1 cellular context compared by ENCODE assay signal in the genomic region with DNA sequence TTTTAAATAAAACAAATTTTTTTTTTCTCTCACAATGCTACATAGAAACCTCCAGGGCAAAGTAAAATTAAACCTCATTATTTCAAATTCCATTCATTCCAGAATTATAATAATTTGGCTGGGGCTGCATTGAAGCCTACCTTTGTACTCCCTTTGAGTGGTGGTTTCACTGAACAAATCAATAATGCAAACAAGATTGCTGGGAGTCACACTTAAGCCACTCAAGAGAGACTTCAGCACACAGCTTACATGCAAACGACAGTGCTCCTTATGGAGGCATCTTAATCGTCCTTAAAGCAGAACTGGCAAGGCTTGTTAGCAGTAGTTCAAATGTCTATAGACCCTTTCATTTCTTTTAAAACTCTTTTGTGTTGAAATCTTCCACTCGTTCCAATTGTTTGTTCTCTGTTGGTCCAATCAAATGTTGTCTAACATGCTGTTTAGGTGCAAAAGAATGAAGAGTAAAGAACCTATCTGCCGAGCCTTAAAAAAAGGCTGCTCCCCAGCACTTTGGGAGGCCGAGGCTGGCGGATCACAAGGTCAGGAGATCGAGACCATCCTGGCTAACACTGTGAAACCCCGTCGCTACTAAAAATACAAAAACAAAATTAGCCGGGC.
TF ChIP-seq lines count a peak whose summit lies in the region.

No MANE protein-coding gene starts in this region.

TF ChIP-seq in GM23338, 12 proteins besides CTCF, POLR2A, EP300 and RAD21 (continued from another document):
- TF ChIP-seq, protein P1, sequence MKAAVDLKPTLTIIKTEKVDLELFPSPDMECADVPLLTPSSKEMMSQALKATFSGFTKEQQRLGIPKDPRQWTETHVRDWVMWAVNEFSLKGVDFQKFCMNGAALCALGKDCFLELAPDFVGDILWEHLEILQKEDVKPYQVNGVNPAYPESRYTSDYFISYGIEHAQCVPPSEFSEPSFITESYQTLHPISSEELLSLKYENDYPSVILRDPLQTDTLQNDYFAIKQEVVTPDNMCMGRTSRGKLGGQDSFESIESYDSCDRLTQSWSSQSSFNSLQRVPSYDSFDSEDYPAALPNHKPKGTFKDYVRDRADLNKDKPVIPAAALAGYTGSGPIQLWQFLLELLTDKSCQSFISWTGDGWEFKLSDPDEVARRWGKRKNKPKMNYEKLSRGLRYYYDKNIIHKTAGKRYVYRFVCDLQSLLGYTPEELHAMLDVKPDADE (IDR thresholded peaks at IDR 0.05): no peak
- TF ChIP-seq, protein P2, sequence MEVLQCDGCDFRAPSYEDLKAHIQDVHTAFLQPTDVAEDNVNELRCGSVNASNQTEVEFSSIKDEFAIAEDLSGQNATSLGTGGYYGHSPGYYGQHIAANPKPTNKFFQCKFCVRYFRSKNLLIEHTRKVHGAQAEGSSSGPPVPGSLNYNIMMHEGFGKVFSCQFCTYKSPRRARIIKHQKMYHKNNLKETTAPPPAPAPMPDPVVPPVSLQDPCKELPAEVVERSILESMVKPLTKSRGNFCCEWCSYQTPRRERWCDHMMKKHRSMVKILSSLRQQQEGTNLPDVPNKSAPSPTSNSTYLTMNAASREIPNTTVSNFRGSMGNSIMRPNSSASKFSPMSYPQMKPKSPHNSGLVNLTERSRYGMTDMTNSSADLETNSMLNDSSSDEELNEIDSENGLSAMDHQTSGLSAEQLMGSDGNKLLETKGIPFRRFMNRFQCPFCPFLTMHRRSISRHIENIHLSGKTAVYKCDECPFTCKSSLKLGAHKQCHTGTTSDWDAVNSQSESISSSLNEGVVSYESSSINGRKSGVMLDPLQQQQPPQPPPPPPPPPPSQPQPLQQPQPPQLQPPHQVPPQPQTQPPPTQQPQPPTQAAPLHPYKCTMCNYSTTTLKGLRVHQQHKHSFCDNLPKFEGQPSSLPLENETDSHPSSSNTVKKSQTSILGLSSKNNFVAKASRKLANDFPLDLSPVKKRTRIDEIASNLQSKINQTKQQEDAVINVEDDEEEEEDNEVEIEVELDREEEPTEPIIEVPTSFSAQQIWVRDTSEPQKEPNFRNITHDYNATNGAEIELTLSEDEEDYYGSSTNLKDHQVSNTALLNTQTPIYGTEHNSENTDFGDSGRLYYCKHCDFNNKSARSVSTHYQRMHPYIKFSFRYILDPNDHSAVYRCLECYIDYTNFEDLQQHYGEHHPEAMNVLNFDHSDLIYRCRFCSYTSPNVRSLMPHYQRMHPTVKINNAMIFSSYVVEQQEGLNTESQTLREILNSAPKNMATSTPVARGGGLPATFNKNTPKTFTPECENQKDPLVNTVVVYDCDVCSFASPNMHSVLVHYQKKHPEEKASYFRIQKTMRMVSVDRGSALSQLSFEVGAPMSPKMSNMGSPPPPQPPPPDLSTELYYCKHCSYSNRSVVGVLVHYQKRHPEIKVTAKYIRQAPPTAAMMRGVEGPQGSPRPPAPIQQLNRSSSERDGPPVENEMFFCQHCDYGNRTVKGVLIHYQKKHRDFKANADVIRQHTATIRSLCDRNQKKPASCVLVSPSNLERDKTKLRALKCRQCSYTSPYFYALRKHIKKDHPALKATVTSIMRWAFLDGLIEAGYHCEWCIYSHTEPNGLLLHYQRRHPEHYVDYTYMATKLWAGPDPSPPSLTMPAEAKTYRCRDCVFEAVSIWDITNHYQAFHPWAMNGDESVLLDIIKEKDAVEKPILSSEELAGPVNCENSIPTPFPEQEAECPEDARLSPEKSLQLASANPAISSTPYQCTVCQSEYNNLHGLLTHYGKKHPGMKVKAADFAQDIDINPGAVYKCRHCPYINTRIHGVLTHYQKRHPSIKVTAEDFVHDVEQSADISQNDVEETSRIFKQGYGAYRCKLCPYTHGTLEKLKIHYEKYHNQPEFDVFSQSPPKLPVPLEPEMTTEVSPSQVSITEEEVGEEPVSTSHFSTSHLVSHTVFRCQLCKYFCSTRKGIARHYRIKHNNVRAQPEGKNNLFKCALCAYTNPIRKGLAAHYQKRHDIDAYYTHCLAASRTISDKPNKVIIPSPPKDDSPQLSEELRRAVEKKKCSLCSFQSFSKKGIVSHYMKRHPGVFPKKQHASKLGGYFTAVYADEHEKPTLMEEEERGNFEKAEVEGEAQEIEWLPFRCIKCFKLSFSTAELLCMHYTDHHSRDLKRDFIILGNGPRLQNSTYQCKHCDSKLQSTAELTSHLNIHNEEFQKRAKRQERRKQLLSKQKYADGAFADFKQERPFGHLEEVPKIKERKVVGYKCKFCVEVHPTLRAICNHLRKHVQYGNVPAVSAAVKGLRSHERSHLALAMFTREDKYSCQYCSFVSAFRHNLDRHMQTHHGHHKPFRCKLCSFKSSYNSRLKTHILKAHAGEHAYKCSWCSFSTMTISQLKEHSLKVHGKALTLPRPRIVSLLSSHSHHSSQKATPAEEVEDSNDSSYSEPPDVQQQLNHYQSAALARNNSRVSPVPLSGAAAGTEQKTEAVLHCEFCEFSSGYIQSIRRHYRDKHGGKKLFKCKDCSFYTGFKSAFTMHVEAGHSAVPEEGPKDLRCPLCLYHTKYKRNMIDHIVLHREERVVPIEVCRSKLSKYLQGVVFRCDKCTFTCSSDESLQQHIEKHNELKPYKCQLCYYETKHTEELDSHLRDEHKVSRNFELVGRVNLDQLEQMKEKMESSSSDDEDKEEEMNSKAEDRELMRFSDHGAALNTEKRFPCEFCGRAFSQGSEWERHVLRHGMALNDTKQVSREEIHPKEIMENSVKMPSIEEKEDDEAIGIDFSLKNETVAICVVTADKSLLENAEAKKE (CRISPR knock-in tag; IDR thresholded peaks at IDR 0.05): no peak
- TF ChIP-seq NANOG (IDR thresholded peaks at IDR 0.05; ENCODE audit: borderline replicate concordance) (no peak), ZNF331 (CRISPR knock-in tag; IDR thresholded peaks at IDR 0.05; ENCODE audit: low read depth) (no peak), EZH2phosphoT487 (IDR thresholded peaks at IDR 0.05; ENCODE audit: unreplicated experiment) (no peak), STAT1 (IDR thresholded peaks at IDR 0.05; ENCODE audit: unreplicated experiment) (no peak), CREB1 (CRISPR knock-in tag; IDR thresholded peaks at IDR 0.05; ENCODE audit: low read depth) (no peak), ZNF114 (CRISPR knock-in tag; IDR thresholded peaks at IDR 0.05) (no peak), EZH2 (IDR thresholded peaks at IDR 0.05; ENCODE audit: low read depth, unreplicated experiment) (no peak), POLR2AphosphoS5 (IDR thresholded peaks at IDR 0.05; ENCODE audit: low read depth) (no peak)
TF ChIP-seq in GM23338: peak in this region for 0.
